In the genomic region with DNA sequence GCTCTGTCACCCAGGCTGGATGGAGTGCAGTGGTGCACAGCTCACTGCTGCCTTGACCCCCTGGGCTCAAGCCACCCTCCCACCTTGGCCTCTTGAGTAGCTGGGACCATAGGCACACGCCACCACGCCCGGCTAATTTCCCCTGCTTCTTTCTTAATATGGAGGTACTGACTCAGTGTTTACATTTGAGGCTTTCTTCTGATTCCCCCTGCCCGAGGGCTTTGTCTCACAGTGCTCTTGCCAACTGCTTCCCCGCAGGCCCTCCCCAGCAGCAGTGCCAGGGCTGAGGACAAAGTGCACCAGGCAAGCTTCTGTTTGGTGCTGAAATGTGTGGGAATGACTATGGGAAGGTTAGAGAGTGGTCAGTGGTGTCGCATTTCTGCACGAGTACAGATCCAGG, we compare ENCODE assay signal across 15 cellular contexts. TPM values are rescaled to one million over a fixed set of nuclear protein-coding genes. Genes with fewer than 3 reads are reported as not detected.
DNase-seq lines count a peak whose midpoint lies in the region; TF ChIP-seq lines count a peak whose summit lies in the region.
"Had no signal": no experiment of that assay in that cellular context is flagged by ENCODE, and none has a peak within 500 bp of the region (broad histone marks: within the 10 kb centered on the region; RNA-seq: fewer than 3 reads in every experiment).

No MANE protein-coding gene starts in this region.

- H3K4me3 ChIP-seq in SJSA1 (no peak overlapping the region), coronary artery (no peak overlapping the region)
- H3K4me3 ChIP-seq: HAP-1 had no signal

- no peaks in the 10 kb centered on the region for H3K27me3 Mint-ChIP-seq in HFFc6 (ENCODE audit: insufficient read depth)
- no peaks in the 10 kb centered on the region for H3K27me3 Mint-ChIP-seq in activated T-cell treated with anti-CD3 and anti-CD28 coated beads, Interleukin-2, amount 50 U/mL, for 24 hours
- H3K27me3 Mint-ChIP-seq: activated naive CD8-positive, alpha-beta T cell had no signal

- peaks cover 9% of the 10 kb centered on the region for H3K4me1 ChIP-seq in SJSA1 (replicated peaks)
- H3K4me1 ChIP-seq: parathyroid adenoma had no signal

- no peaks in the 10 kb centered on the region for H3K9me3 Mint-ChIP-seq in HFFc6
- no peaks in the 10 kb centered on the region for H3K9me3 Mint-ChIP-seq in activated T-cell treated with anti-CD3 and anti-CD28 coated beads, Interleukin-2, amount 50 U/mL, for 24 hours
- H3K9me3 Mint-ChIP-seq: CD8-positive, alpha-beta memory T cell had no signal

- no peaks in the 10 kb centered on the region for H3K36me3 ChIP-seq in SJSA1
- H3K36me3 ChIP-seq: HAP-1 had no signal

- H3K4me3 Mint-ChIP-seq in HFFc6 = no peak overlapping the region
- H3K4me3 Mint-ChIP-seq in activated T-cell treated with anti-CD3 and anti-CD28 coated beads, Interleukin-2, amount 50 U/mL, for 24 hours = no peak overlapping the region
- H3K4me3 Mint-ChIP-seq: activated naive CD8-positive, alpha-beta T cell; CD8-positive, alpha-beta memory T cell had no signal

- peaks cover 13% of the 10 kb centered on the region for H3K4me1 Mint-ChIP-seq in HFFc6 (ENCODE audit: low read depth)
- no peaks in the 10 kb centered on the region for H3K4me1 Mint-ChIP-seq in activated T-cell treated with anti-CD3 and anti-CD28 coated beads, Interleukin-2, amount 50 U/mL, for 24 hours (ENCODE audit: low read depth)

- peak; percentile 17 for DNase-seq in HFFc6
- DNase-seq in SJSA1 (ENCODE audit: low read depth in 1 of 2, low spot score in 2 of 2) = peak; percentile 33 to 68
- DNase-seq in fibroblast of peridontal ligament (ENCODE audit: extremely low read depth) = peak; percentile 68
- peak; percentile 77 for DNase-seq in renal cortical epithelial cell (ENCODE audit: low read depth)
- DNase-seq in hypothalamus (lab: John Stamatoyannopoulos, UW) = no peak
- DNase-seq in activated T-cell treated with anti-CD3 and anti-CD28 coated beads, Interleukin-2, amount 50 U/mL, for 24 hours = no peak
- DNase-seq in activated CD4-positive, CD25-positive, alpha-beta regulatory T cell (lab: John Stamatoyannopoulos, UW) = no peak
- DNase-seq in coronary artery (ENCODE audit: low spot score) = no peak
- DNase-seq: CD8-positive, alpha-beta memory T cell; foreskin melanocyte; NCI-H2107; stimulated activated CD4-positive, alpha-beta T cell treated with anti-CD3 and anti-CD28 coated beads, Interleukin-15, amount 100 ng/mL, for 24 hours had no signal

- no peaks in the 10 kb centered on the region; the same call in 1 of the 2 replicates for H3K36me3 Mint-ChIP-seq in HFFc6 (ENCODE audit: low read depth)
- H3K36me3 Mint-ChIP-seq in activated T-cell treated with anti-CD3 and anti-CD28 coated beads, Interleukin-2, amount 50 U/mL, for 24 hours (ENCODE audit: low read depth) = peaks cover 5% of the 10 kb centered on the region

- H3K9me3 ChIP-seq in SJSA1 (replicated peaks) = no peaks in the 10 kb centered on the region
- H3K9me3 ChIP-seq: HAP-1 had no signal

- no peak for TF ChIP-seq CTCF in HFFc6 (IDR thresholded peaks at IDR 0.05)
- TF ChIP-seq CTCF in coronary artery (IDR thresholded peaks at IDR 0.05) = no peak

- H3K27me3 ChIP-seq in SJSA1 (replicated peaks) = no peaks in the 10 kb centered on the region

- H3K27ac ChIP-seq in SJSA1 (no peak overlapping the region), coronary artery (no peak overlapping the region)
- H3K27ac ChIP-seq: parathyroid adenoma had no signal

- no peak overlapping the region for H3K27ac Mint-ChIP-seq in HFFc6
- no peak overlapping the region for H3K27ac Mint-ChIP-seq in activated T-cell treated with anti-CD3 and anti-CD28 coated beads, Interleukin-2, amount 50 U/mL, for 24 hours
- H3K27ac Mint-ChIP-seq: activated naive CD8-positive, alpha-beta T cell had no signal

RNA-seq across cellular contexts. Expression of a gene that starts 34.8 kb away (rescaled TPM):
- total RNA-seq in HFFc6 (2021; fragmentation: NEBNext Ultra II Directional; extraction: Animal tissue kit (Norgen Biotek cat#: 25700)) = not detected
- total RNA-seq in SJSA1 (2014; rRNA removed; shearing (Covaris generic)) = 0.03 and 0.81 TPM in 2 replicates
- not detected in 2 replicates for total RNA-seq in renal cortical epithelial cell
- total RNA-seq: CD8-positive, alpha-beta memory T cell had no signal

Comparison
In these comparisons a context has a peak if more than half of its experiments do, and no peak if none do; other contexts are left out.
1. DNase-seq: peak in HFFc6 (single experiment), SJSA1 (2 of 2), fibroblast of peridontal ligament (single experiment) and renal cortical epithelial cell (single experiment); none in hypothalamus (0 of 51), activated T-cell treated with anti-CD3 and anti-CD28 coated beads, Interleukin-2, amount 50 U/mL, for 24 hours (single experiment), activated CD4-positive, CD25-positive, alpha-beta regulatory T cell (0 of 4) and coronary artery (single experiment).